Comparison of ENCODE assay signal across 9 cellular contexts in genomic region chrX:72100824-72101351, GRCh38. TPM values are rescaled to one million over a fixed set of nuclear protein-coding genes. Genes with fewer than 3 reads are reported as not detected.
A peak's percentile ranks its signal among the peaks of the same experiment; 100 is the strongest.
DNase-seq lines count a peak whose midpoint lies in the region; ATAC-seq and TF ChIP-seq lines count a peak whose summit lies in the region.
"Had no signal": no experiment of that assay in that cellular context is flagged by ENCODE, and none has a peak within 500 bp of the region (broad histone marks: within the 10 kb centered on the region; RNA-seq: fewer than 3 reads in every experiment).

No MANE protein-coding gene starts in this region.

- H3K4me1 Mint-ChIP-seq in CD4-positive, alpha-beta T cell (ENCODE audit: low read depth) = peaks cover 46% of the 10 kb centered on the region
- peaks cover 3% of the 10 kb centered on the region for H3K4me1 Mint-ChIP-seq in chondrocyte (ENCODE audit: low read depth)

- H3K4me1 ChIP-seq in mucosa of descending colon (ENCODE audit: low read depth) = no peaks in the 10 kb centered on the region
- H3K4me1 ChIP-seq: psoas muscle had no signal

- no peaks in the 10 kb centered on the region for H3K36me3 ChIP-seq in mucosa of descending colon (ENCODE audit: low read depth)
- H3K36me3 ChIP-seq in MG63 = no peaks in the 10 kb centered on the region

- H3K4me3 ChIP-seq in mucosa of descending colon (no peak overlapping the region), MG63 (no peak overlapping the region)
- H3K4me3 ChIP-seq: psoas muscle had no signal

- peak; percentile 61 for ATAC-seq in CD4-positive, alpha-beta T cell (ENCODE audit: poor library complexity)
- ATAC-seq in GM21515 (IDR thresholded peaks at IDR 0.05; ENCODE audit: unreplicated experiment) (peak; percentile 75), mucosa of descending colon (peak; percentile 82)

- POLR2A ChIA-PET in CD4-positive, alpha-beta T cell (lab: Charles Lee) = interaction anchor here (0.6 kb wide), 1 partner anchor 30 kb away, joined by 3 read pairs; no protein-coding TSS in a partner anchor

- intact Hi-C loops in CD4-positive, alpha-beta T cell (cut with DNase I, micrococcal nuclease) = loop anchor here in 1 of 2 experiments (1.0 to 5.0 kb wide), 2 partner anchors 20 to 54 kb away; no protein-coding TSS in a partner anchor
- intact Hi-C loops in mucosa of descending colon (cut with DNase I, micrococcal nuclease) = no loop called here

- no peak for TF ChIP-seq CTCF in CD4-positive, alpha-beta T cell (IDR thresholded peaks at IDR 0.05)
- TF ChIP-seq CTCF in mucosa of descending colon (IDR thresholded peaks at IDR 0.05) (no peak), chondrocyte (IDR thresholded peaks at IDR 0.05) (no peak)

- no peak overlapping the region for H3K27ac ChIP-seq in CD4-positive, alpha-beta T cell (ENCODE audit: low read depth, low read length)
- H3K27ac ChIP-seq: psoas muscle had no signal

- peak overlapping the region; percentile 89 for H3K27ac Mint-ChIP-seq in CD4-positive, alpha-beta T cell
- H3K27ac Mint-ChIP-seq in chondrocyte (ENCODE audit: unreplicated experiment) = no peak overlapping the region

- H3K9me3 Mint-ChIP-seq in CD4-positive, alpha-beta T cell = no peaks in the 10 kb centered on the region
- peaks cover 2% of the 10 kb centered on the region for H3K9me3 Mint-ChIP-seq in chondrocyte (ENCODE audit: low read depth)

- H3K36me3 Mint-ChIP-seq in CD4-positive, alpha-beta T cell (ENCODE audit: low read depth) = no peaks in the 10 kb centered on the region
- H3K36me3 Mint-ChIP-seq in chondrocyte (ENCODE audit: low read depth) = no peaks in the 10 kb centered on the region

- no peaks in the 10 kb centered on the region for H3K27me3 ChIP-seq in CD4-positive, alpha-beta T cell (ENCODE audit: control insufficient read depth, insufficient read depth, low read length)
- H3K27me3 ChIP-seq in MG63 = no peaks in the 10 kb centered on the region

- in situ Hi-C loops in KBM-7 (cut with MboI; ENCODE audit: low pct_unique_long_range_greater_than_20kb, low sequenced_read_pairs) = no loop called here

- H3K27me3 Mint-ChIP-seq in CD4-positive, alpha-beta T cell = peaks cover 19% of the 10 kb centered on the region
- no peaks in the 10 kb centered on the region for H3K27me3 Mint-ChIP-seq in chondrocyte (ENCODE audit: low read depth)

- no peaks in the 10 kb centered on the region for H3K9me3 ChIP-seq in CD4-positive, alpha-beta T cell (ENCODE audit: control insufficient read depth, low read length)
- H3K9me3 ChIP-seq in mucosa of descending colon (no peaks in the 10 kb centered on the region), MG63 (no peaks in the 10 kb centered on the region)
- H3K9me3 ChIP-seq: psoas muscle had no signal

- peak; percentile 42 to 72 (median 52) for DNase-seq in CD4-positive, alpha-beta T cell
- DNase-seq in KBM-7 (peak; percentile 99), mucosa of descending colon (peak in 2 of 3 donors; percentile 38 to 62), chondrocyte (ENCODE audit: low spot score) (no peak), MG63 (no peak), occipital lobe (lab: John Stamatoyannopoulos, UW) (no peak)
- DNase-seq in activated CD8-positive, alpha-beta memory T cell treated with anti-CD3 and anti-CD28 coated beads, Interleukin-2, amount 50 U/mL, for 4 hours = peak; percentile 59
- DNase-seq: psoas muscle had no signal

- H3K4me3 Mint-ChIP-seq in CD4-positive, alpha-beta T cell = peak overlapping the region; percentile 82
- no peak overlapping the region for H3K4me3 Mint-ChIP-seq in chondrocyte (ENCODE audit: unreplicated experiment)

- CTCF ChIA-PET in CD4-positive, alpha-beta T cell (lab: Charles Lee) = interaction anchor here (1.0 kb wide), 1 partner anchor 83 kb away, joined by 3 read pairs; no protein-coding TSS in a partner anchor

RNA-seq across cellular contexts. Expression of gene RTL5, which starts 30.8 kb away (rescaled TPM):
- 1 to 10 TPM; 1.1 to 1.2 TPM for total RNA-seq in CD4-positive, alpha-beta T cell
- total RNA-seq in mucosa of descending colon (10 to 100 TPM in 1 of 3 donors, 1 to 10 TPM in 1, under 1 TPM in 1; 0.75 to 13.5 (median 2.7) TPM), chondrocyte (8.5 to 14.4 TPM (median 14.1 TPM) in 3 replicates), occipital lobe (3.4 TPM)
- total RNA-seq in MG63 (2014; rRNA removed; shearing (Covaris generic); ENCODE audit: low replicate concordance) = 0.03 TPM in 1 of 2 replicates, not detected in the other

Comparison
In these comparisons a context has a peak if more than half of its experiments do, and no peak if none do; other contexts are left out.
1. DNase-seq: peak in CD4-positive, alpha-beta T cell (10 of 10), KBM-7 (single experiment), activated CD8-positive, alpha-beta memory T cell treated with anti-CD3 and anti-CD28 coated beads, Interleukin-2, amount 50 U/mL, for 4 hours (single experiment) and mucosa of descending colon (2 of 3); none in chondrocyte (single experiment), MG63 (single experiment) and occipital lobe (single experiment).
2. Peak in every context shown above with its lines, with median percentiles within 50 percentile points of each other: ATAC-seq.